ENCODE assay signal across 16 cellular contexts in genomic region chr1:20587639-20588017, GRCh38. TPM values are rescaled to one million over a fixed set of nuclear protein-coding genes. Genes with fewer than 3 reads are reported as not detected.
DNase-seq lines count a peak whose midpoint lies in the region; ATAC-seq and TF ChIP-seq lines count a peak whose summit lies in the region.
"Had no signal": no experiment of that assay in that cellular context is flagged by ENCODE, and none has a peak within 500 bp of the region (broad histone marks: within the 10 kb centered on the region; RNA-seq: fewer than 3 reads in every experiment).

No MANE protein-coding gene starts in this region.

- peaks cover 34% of the 10 kb centered on the region for H3K79me2 ChIP-seq in PC-9 (ENCODE audit: low read depth)

- no CpG with 5 or more reads among the region's 2 CpGs for WGBS in neuronal stem cell (ENCODE audit: extremely low coverage in 2 of 2, insufficient read length in 2 of 2, insufficient replicate concordance in 1 of 2), 2 donors

- H2BK15ac ChIP-seq in neuronal stem cell (ENCODE audit: low read length) = no peak overlapping the region

- no peak overlapping the region for H2BK12ac ChIP-seq in neuronal stem cell (ENCODE audit: low read length)

- H3K18ac ChIP-seq in neuronal stem cell (ENCODE audit: low read length) = no peak overlapping the region

- no peak overlapping the region for H4K8ac ChIP-seq in neuronal stem cell (ENCODE audit: low read depth, low read length)

- H3K4me2 ChIP-seq in PC-9 = no peak overlapping the region
- no peak overlapping the region for H3K4me2 ChIP-seq in neuronal stem cell (ENCODE audit: insufficient read depth, low read length, poor library complexity, severe bottlenecking)

- intact Hi-C loops in PC-9 (cut with micrococcal nuclease; ENCODE audit: unreplicated experiment) = no loop called here

- H3K14ac ChIP-seq in neuronal stem cell (ENCODE audit: low read length) = no peak overlapping the region

- no peak overlapping the region for H3K4ac ChIP-seq in neuronal stem cell (ENCODE audit: low read length)

- 0 out of 2 replicates have a peak overlapping the region, but pooled peaks have one; percentile 32 for H3K27ac ChIP-seq in PC-9
- no peak overlapping the region for H3K27ac ChIP-seq in neuronal stem cell (replicated peaks; ENCODE audit: low read length)
- H3K27ac ChIP-seq: BLaER1 treated with 17β-estradiol and CSF1 and Interleukin-3, amounts not matched to agents 10 nM and 100 nM had no signal

- ATAC-seq in HG02759 (IDR thresholded peaks at IDR 0.05; ENCODE audit: unreplicated experiment) = no peak
- no peak for ATAC-seq in omental fat pad (ENCODE audit: low FRiP score)
- ATAC-seq: activated CD4-positive, alpha-beta T cell treated with anti-CD3 and anti-CD28 coated beads for 36 hours; naive thymus-derived CD8-positive, alpha-beta T cell had no signal

- BruUV-seq in PC-9 (replicated peaks; lab: Mats Ljungman, UMichigan) = no TSS peak

- H3K9ac ChIP-seq in neuronal stem cell (ENCODE audit: low read depth, low read length, poor library complexity) = peak overlapping the region; percentile 5
- H3K9ac ChIP-seq: BLaER1 treated with 17β-estradiol and CSF1 and Interleukin-3, amounts not matched to agents 10 nM and 100 nM had no signal

- TF ChIP-seq CTCF in PC-9 (conservative IDR thresholded peaks at IDR 0.05) (no peak), omental fat pad (IDR thresholded peaks at IDR 0.05) (no peak)

- DNase-seq in GM04504 (ENCODE audit: low read depth) = peak; percentile 32
- peak in 1 of 2 experiments; percentile 61 for DNase-seq in PC-9
- peak; percentile 35 for DNase-seq in fibroblast of peridontal ligament (ENCODE audit: extremely low read depth)
- no peak for DNase-seq in neuronal stem cell (ENCODE audit: low spot score)
- DNase-seq in HuH-7.5 (ENCODE audit: low spot score) = no peak
- DNase-seq in NCI-H146 treated with DMSO at 0.1 percent for 48 hours (lab: John Stamatoyannopoulos, UW; ENCODE audit: unreplicated experiment) = no peak
- DNase-seq in omental fat pad (ENCODE audit: low spot score) = no peak
- DNase-seq: activated CD4-positive, alpha-beta T cell treated with anti-CD3 and anti-CD28 coated beads for 36 hours; activated T-cell treated with anti-CD3 and anti-CD28 coated beads, Interleukin-2, amount 50 U/mL, for 24 hours; dermis blood vessel endothelial cell; DND-41; kidney glomerular epithelial cell; naive thymus-derived CD8-positive, alpha-beta T cell; NCI-H2171 treated with DMSO at 0.1 percent for 48 hours had no signal

- CTCF ChIA-PET in PC-9 (lab: Charles Lee) = no interaction called here

- H3K27me3 ChIP-seq in PC-9 (ENCODE audit: insufficient read depth, low read depth) = no peaks in the 10 kb centered on the region
- peaks cover 0 to 30% (median 0%) of the 10 kb centered on the region in 3 experiments for H3K27me3 ChIP-seq in neuronal stem cell (ENCODE audit: control insufficient read depth in 3 of 3, insufficient read depth in 3 of 3, low read depth in 1 of 3, low read length in 3 of 3)

- H4K91ac ChIP-seq in neuronal stem cell (ENCODE audit: low read depth, low read length, poor library complexity) = no peak overlapping the region

- no peaks in the 10 kb centered on the region for H3K36me3 ChIP-seq in PC-9 (ENCODE audit: low read depth)
- no peaks in the 10 kb centered on the region for H3K36me3 ChIP-seq in neuronal stem cell (replicated peaks in 1 of 2; ENCODE audit: control insufficient read depth in 2 of 2, insufficient read depth in 2 of 2, low read length in 2 of 2)
- H3K36me3 ChIP-seq: BLaER1 treated with 17β-estradiol and CSF1 and Interleukin-3, amounts not matched to agents 10 nM and 100 nM had no signal

- H3K4me1 ChIP-seq in PC-9 (replicated peaks; ENCODE audit: insufficient read depth) (peaks cover 9% of the 10 kb centered on the region), neuronal stem cell (ENCODE audit: control insufficient read depth in 2 of 2, insufficient read depth in 1 of 2, low read depth in 1 of 2, low read length in 2 of 2) (peaks cover 0 to 10% of the 10 kb centered on the region in 2 donors)

- no peak overlapping the region for H2BK120ac ChIP-seq in neuronal stem cell (ENCODE audit: low read depth, low read length)

- H2AFZ ChIP-seq in PC-9 (no peak overlapping the region), neuronal stem cell (ENCODE audit: low read length) (no peak overlapping the region)

- H3K23ac ChIP-seq in neuronal stem cell (ENCODE audit: low read depth, low read length, poor library complexity) = no peak overlapping the region

- peak overlapping the region; percentile 77 for H2AK5ac ChIP-seq in neuronal stem cell (ENCODE audit: low read depth, low read length)

- H3F3A ChIP-seq in PC-9 (ENCODE audit: insufficient read depth, low read depth) = peaks cover 14% of the 10 kb centered on the region; the same call in 1 of the 2 replicates

- no peaks in the 10 kb centered on the region for H3K79me1 ChIP-seq in neuronal stem cell (ENCODE audit: low read depth, low read length)

- POLR2A ChIA-PET in PC-9 (lab: Charles Lee; ENCODE audit: unreplicated experiment) = no interaction called here

- H4K20me1 ChIP-seq in PC-9 (ENCODE audit: insufficient read depth) = no peaks in the 10 kb centered on the region
- H4K20me1 ChIP-seq: BLaER1 treated with 17β-estradiol and CSF1 and Interleukin-3, amounts not matched to agents 10 nM and 100 nM had no signal

- no peak overlapping the region for H2BK5ac ChIP-seq in neuronal stem cell (ENCODE audit: low read length)

- H3K9me3 ChIP-seq in PC-9 (ENCODE audit: insufficient read depth, low read depth) (no peaks in the 10 kb centered on the region), neuronal stem cell (replicated peaks in 1 of 2; ENCODE audit: control insufficient read depth in 2 of 2, insufficient read depth in 1 of 2, low read depth in 1 of 2, low read length in 2 of 2) (no peaks in the 10 kb centered on the region)
- H3K9me3 ChIP-seq: BLaER1 treated with 17β-estradiol and CSF1 and Interleukin-3, amounts not matched to agents 10 nM and 100 nM had no signal

- no peaks in the 10 kb centered on the region for H3K9me2 ChIP-seq in PC-9 (ENCODE audit: insufficient read depth)

- no peak overlapping the region for H3K4me3 ChIP-seq in PC-9
- no peak overlapping the region for H3K4me3 ChIP-seq in neuronal stem cell (ENCODE audit: low read length in 2 of 2)
- H3K4me3 ChIP-seq: BLaER1 treated with 17β-estradiol and CSF1 and Interleukin-3, amounts not matched to agents 10 nM and 100 nM had no signal

RNA-seq across cellular contexts. Expression of gene CDA, which starts 1.3 kb away (rescaled TPM):
- total RNA-seq in PC-9 (2021) (41.9 and 56.6 TPM in 2 replicates), omental fat pad (10 to 100 TPM in 1 of 4 donors, 1 to 10 TPM in 3; 1.9 to 13.2 (median 2.8) TPM)
- polyA plus RNA-seq in neuronal stem cell (2013, experiment 1 of 2) = 0.29 TPM
- 0.36 TPM for polyA plus RNA-seq in neuronal stem cell (2013, experiment 2 of 2)
- total RNA-seq: activated CD4-positive, alpha-beta T cell treated with anti-CD3 and anti-CD28 coated beads for 36 hours; naive thymus-derived CD8-positive, alpha-beta T cell had no signal
- polyA plus RNA-seq: naive thymus-derived CD8-positive, alpha-beta T cell had no signal

RNA-seq across cellular contexts. Expression of gene FAM43B, which starts 35.3 kb away (rescaled TPM):
- total RNA-seq in PC-9 (2021) = not detected in 2 replicates
- polyA plus RNA-seq in neuronal stem cell (2013, experiment 1 of 2) = 1.6 TPM
- 1.5 TPM for polyA plus RNA-seq in neuronal stem cell (2013, experiment 2 of 2)
- total RNA-seq in omental fat pad = 1 to 10 TPM in 1 of 4 donors, under 1 TPM in 3; 0.31 to 2.2 (median 0.70) TPM
- total RNA-seq: activated CD4-positive, alpha-beta T cell treated with anti-CD3 and anti-CD28 coated beads for 36 hours; dermis blood vessel endothelial cell; naive thymus-derived CD8-positive, alpha-beta T cell had no signal
- polyA plus RNA-seq: naive thymus-derived CD8-positive, alpha-beta T cell had no signal

RNA-seq across cellular contexts. Expression of gene PINK1, which starts 45.6 kb away (rescaled TPM):
- 46.5 and 48.6 TPM in 2 replicates for total RNA-seq in PC-9 (2021)
- 22.0 TPM for polyA plus RNA-seq in neuronal stem cell (2013, experiment 1 of 2)
- 19.8 TPM for polyA plus RNA-seq in neuronal stem cell (2013, experiment 2 of 2)
- total RNA-seq in omental fat pad = 100 to 1,000 TPM in 2 of 4 donors, 10 to 100 TPM in 2; 71.9 to 132 (median 111) TPM

Comparison
In these comparisons a context has a peak if more than half of its experiments do, and no peak if none do; other contexts are left out.
1. DNase-seq: peak in GM04504 (single experiment) and fibroblast of peridontal ligament (single experiment); none in neuronal stem cell (single experiment), HuH-7.5 (single experiment), NCI-H146 treated with DMSO at 0.1 percent for 48 hours (single experiment) and omental fat pad (single experiment).